In the genomic region with DNA sequence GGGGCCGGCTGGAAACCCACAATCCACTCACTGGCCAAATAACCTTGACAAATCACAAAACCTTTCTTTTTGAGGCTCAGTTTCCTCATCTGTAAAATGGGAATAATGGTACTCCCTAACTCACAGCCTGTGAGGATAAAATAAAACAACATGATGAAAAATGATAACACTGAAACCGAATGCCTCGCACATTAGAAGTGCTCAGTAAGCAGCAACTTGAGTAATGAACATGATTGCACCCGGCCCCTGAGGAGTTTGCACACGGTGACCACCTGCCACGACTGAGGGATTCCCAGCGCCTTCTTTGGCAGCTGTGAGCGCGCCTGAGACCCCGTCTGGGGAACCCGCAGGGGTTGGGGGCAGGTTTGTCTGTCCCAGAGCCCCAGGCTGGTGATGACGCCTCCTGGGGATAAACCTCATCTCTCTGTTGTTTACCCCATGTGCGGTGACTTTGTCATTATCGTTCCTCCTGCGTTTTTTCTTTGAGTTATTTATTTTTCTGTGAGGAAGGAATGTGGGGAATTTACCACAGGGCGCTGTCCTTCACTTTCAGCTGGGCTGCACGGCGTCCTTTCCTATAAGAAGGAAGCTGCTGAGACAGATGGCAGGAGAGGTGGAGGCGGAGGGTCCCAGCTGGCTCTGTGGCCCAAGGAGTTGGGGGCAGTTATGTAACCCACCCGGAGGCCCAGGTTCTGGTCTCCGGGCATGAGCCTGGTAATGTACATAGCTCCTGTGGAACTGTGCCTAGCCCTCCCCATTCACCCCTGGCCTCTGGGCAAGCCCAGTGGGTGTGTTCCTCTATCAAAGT, we compare ENCODE assay signal across 11 cellular contexts. TPM values are rescaled to one million over a fixed set of nuclear protein-coding genes. Genes with fewer than 3 reads are reported as not detected.
A peak's percentile ranks its signal among the peaks of the same experiment; 100 is the strongest.
DNase-seq lines count a peak whose midpoint lies in the region; ATAC-seq, FAIRE-seq and TF ChIP-seq lines count a peak whose summit lies in the region.
"Had no signal": no experiment of that assay in that cellular context is flagged by ENCODE, and none has a peak within 500 bp of the region (broad histone marks: within the 10 kb centered on the region; RNA-seq: fewer than 3 reads in every experiment).

No MANE protein-coding gene starts in this region.

- H3K9me3 Mint-ChIP-seq in WTC11, result no peaks in the 10 kb centered on the region
- no peaks in the 10 kb centered on the region for H3K9me3 Mint-ChIP-seq in activated CD8-positive, alpha-beta T cell treated with anti-CD3 and anti-CD28 coated beads for 36 hours

- no peaks in the 10 kb centered on the region for H3K27me3 ChIP-seq in HAP-1 (ENCODE audit: low read depth)
- no peaks in the 10 kb centered on the region for H3K27me3 ChIP-seq in right cardiac atrium (ENCODE audit: control insufficient read depth, insufficient read depth)
- H3K27me3 ChIP-seq in subcutaneous abdominal adipose tissue (ENCODE audit: control insufficient read depth in 5 of 5, insufficient read depth in 4 of 5, low read length in 5 of 5), result no peaks in the 10 kb centered on the region

- H3K4me3 ChIP-seq in HAP-1 (no peak overlapping the region; the same call in 1 of the 2 replicates), right cardiac atrium (ENCODE audit: low read length) (no peak overlapping the region), subcutaneous abdominal adipose tissue (ENCODE audit: low read depth in 1 of 5, low read length in 5 of 5) (no peak overlapping the region)

- H3K27me3 Mint-ChIP-seq in WTC11 (ENCODE audit: low read depth), result no peaks in the 10 kb centered on the region
- H3K27me3 Mint-ChIP-seq in activated CD8-positive, alpha-beta T cell treated with anti-CD3 and anti-CD28 coated beads for 36 hours, result peaks cover 13% of the 10 kb centered on the region

- TF ChIP-seq CTCF in WTC11 (IDR thresholded peaks at IDR 0.05), result no peak
- TF ChIP-seq CTCF in activated CD8-positive, alpha-beta T cell treated with anti-CD3 and anti-CD28 coated beads for 36 hours (IDR thresholded peaks at IDR 0.05), result no peak

- H3K36me3 Mint-ChIP-seq in WTC11, result no peaks in the 10 kb centered on the region
- no peaks in the 10 kb centered on the region for H3K36me3 Mint-ChIP-seq in activated CD8-positive, alpha-beta T cell treated with anti-CD3 and anti-CD28 coated beads for 36 hours (ENCODE audit: low read depth)

- DNase-seq in HAP-1 (ENCODE audit: low spot score in 2 of 2), result peak; percentile 68 to 69
- no peak for DNase-seq in WTC11 (ENCODE audit: low spot score)
- DNase-seq in right cardiac atrium, result peak in 2 of 3 donors; percentile 57 to 62
- DNase-seq in activated naive CD4-positive, alpha-beta T cell treated with anti-CD3 and anti-CD28 coated beads, Interleukin-2, amount 50 U/mL, for 16 hours, result no peak
- DNase-seq in frontal cortex (ENCODE audit: low spot score in 2 of 2), result no peak
- DNase-seq in activated CD8-positive, alpha-beta T cell treated with anti-CD3 and anti-CD28 coated beads for 36 hours, result no peak
- no peak for DNase-seq in SHP77 treated with DMSO at 0.1 percent for 48 hours (lab: John Stamatoyannopoulos, UW)
- DNase-seq: activated T-cell treated with anti-CD3 and anti-CD28 coated beads, Interleukin-2, amount 50 U/mL, for 48 hours; MM.1S had no signal

- WGBS in right cardiac atrium, result 55% methylated on average over 21 of the region's 21 CpGs

- CTCF ChIA-PET in WTC11 (lab: Charles Lee), result interaction anchor here (0.7 to 1.1 kb wide), 6 partner anchors 14 to 147 kb away, joined by 3 to 6 read pairs (median 4); no protein-coding TSS in a partner anchor
- CTCF ChIA-PET in activated CD8-positive, alpha-beta T cell treated with anti-CD3 and anti-CD28 coated beads for 36 hours (lab: Charles Lee), result interaction anchor here (1.0 kb wide), 1 partner anchor 76 kb away, joined by 3 read pairs; no protein-coding TSS in a partner anchor

- intact Hi-C loops in right cardiac atrium (cut with DNase I), result no loop called here
- intact Hi-C loops in activated CD8-positive, alpha-beta T cell treated with anti-CD3 and anti-CD28 coated beads for 36 hours (cut with micrococcal nuclease), result no loop called here

- ATAC-seq in WTC11 (peak; percentile 43), right cardiac atrium (no peak)
- ATAC-seq in activated CD8-positive, alpha-beta T cell treated with anti-CD3 and anti-CD28 coated beads for 36 hours, result no peak

- no peak overlapping the region for H3K27ac Mint-ChIP-seq in WTC11
- no peak overlapping the region for H3K27ac Mint-ChIP-seq in activated CD8-positive, alpha-beta T cell treated with anti-CD3 and anti-CD28 coated beads for 36 hours

- H3K36me3 ChIP-seq in HAP-1 (replicated peaks) (no peaks in the 10 kb centered on the region), subcutaneous abdominal adipose tissue (ENCODE audit: control insufficient read depth in 5 of 5, insufficient read depth in 5 of 5, low read length in 5 of 5) (peaks cover 0 to 10% (median 0%) of the 10 kb centered on the region in 5 donors)

- no peaks in the 10 kb centered on the region for H3K9me3 ChIP-seq in HAP-1
- no peaks in the 10 kb centered on the region for H3K9me3 ChIP-seq in right cardiac atrium (ENCODE audit: control insufficient read depth, low read length)
- H3K9me3 ChIP-seq in subcutaneous abdominal adipose tissue (ENCODE audit: control insufficient read depth in 5 of 5, low read length in 5 of 5), result no peaks in the 10 kb centered on the region

- in situ Hi-C loops in HAP-1 (cut with MboI; ENCODE audit: low sequenced_read_pairs), result no loop called here

- peak overlapping the region; percentile 82 for H3K27ac ChIP-seq in right cardiac atrium (ENCODE audit: low read length)
- H3K27ac ChIP-seq in subcutaneous abdominal adipose tissue (ENCODE audit: low read depth, low read length), result peak overlapping the region; percentile 98
- H3K27ac ChIP-seq: parathyroid adenoma had no signal

- no peak overlapping the region for H3K4me3 Mint-ChIP-seq in WTC11
- no peak overlapping the region for H3K4me3 Mint-ChIP-seq in activated CD8-positive, alpha-beta T cell treated with anti-CD3 and anti-CD28 coated beads for 36 hours

- POLR2A ChIA-PET in WTC11 (lab: Charles Lee), result interaction anchor here (0.6 kb wide), 1 partner anchor 10 kb away, joined by 3 read pairs; no protein-coding TSS in a partner anchor
- POLR2A ChIA-PET in activated CD8-positive, alpha-beta T cell treated with anti-CD3 and anti-CD28 coated beads for 36 hours (lab: Charles Lee), result no interaction called here

- peaks cover 8% of the 10 kb centered on the region for H3K4me1 ChIP-seq in HAP-1
- H3K4me1 ChIP-seq in right cardiac atrium (ENCODE audit: control insufficient read depth, insufficient read depth, low read length), result peaks cover 27% of the 10 kb centered on the region
- peaks cover 24 to 63% (median 60%) of the 10 kb centered on the region in 5 donors for H3K4me1 ChIP-seq in subcutaneous abdominal adipose tissue (ENCODE audit: control insufficient read depth in 5 of 5, insufficient read depth in 5 of 5, low read length in 5 of 5)

- H3K4me1 Mint-ChIP-seq in WTC11, result peaks cover 28% of the 10 kb centered on the region
- H3K4me1 Mint-ChIP-seq in activated CD8-positive, alpha-beta T cell treated with anti-CD3 and anti-CD28 coated beads for 36 hours (ENCODE audit: low read depth), result no peaks in the 10 kb centered on the region

- FAIRE-seq in frontal cortex (lab: Jason Lieb, UNC), result no peak

- H3K9ac ChIP-seq in subcutaneous abdominal adipose tissue (ENCODE audit: low read length in 5 of 5), result peak overlapping the region in 1 of 5 donors; percentile 25
- H3K9ac ChIP-seq: parathyroid adenoma had no signal

TF ChIP-seq in WTC11, 78 proteins besides CTCF, POLR2A, EP300 and RAD21:
- TF ChIP-seq GTF2I (CRISPR knock-in tag; conservative IDR thresholded peaks at IDR 0.05), result peak; percentile 73; the same call in 1 of the 2 replicates
- TF ChIP-seq FOXK1 (CRISPR knock-in tag; IDR thresholded peaks at IDR 0.05), result no peak

RNA-seq across cellular contexts. Expression of gene SYNPO, which starts 3.0 kb away (rescaled TPM):
- 2.1 to 2.7 TPM (median 2.6 TPM) in 3 replicates for total RNA-seq in WTC11 (2021)
- 100 to 1,000 TPM; 552 to 675 (median 584) TPM for total RNA-seq in right cardiac atrium
- 625 TPM for polyA plus RNA-seq in right cardiac atrium
- 3.7 TPM for total RNA-seq in frontal cortex
- total RNA-seq in activated CD8-positive, alpha-beta T cell treated with anti-CD3 and anti-CD28 coated beads for 36 hours, result under 1 TPM; 0.18 to 0.22 TPM

RNA-seq across cellular contexts. Expression of gene MYOZ3, which starts 23.6 kb away (rescaled TPM):
- total RNA-seq in WTC11 (2021), result 11.6 to 14.5 TPM (median 13.7 TPM) in 3 replicates
- 1 to 10 TPM; 4.0 to 9.3 (median 5.2) TPM for total RNA-seq in right cardiac atrium
- polyA plus RNA-seq in right cardiac atrium, result 3.3 TPM
- total RNA-seq in frontal cortex, result 3.7 TPM
- total RNA-seq in activated CD8-positive, alpha-beta T cell treated with anti-CD3 and anti-CD28 coated beads for 36 hours, result under 1 TPM; 0.11 to 0.20 TPM

Comparison
In these comparisons a context has a peak if more than half of its experiments do, and no peak if none do; other contexts are left out.
1. DNase-seq: peak in HAP-1 (2 of 2) and right cardiac atrium (2 of 3); none in WTC11 (single experiment), activated naive CD4-positive, alpha-beta T cell treated with anti-CD3 and anti-CD28 coated beads, Interleukin-2, amount 50 U/mL, for 16 hours (single experiment), frontal cortex (0 of 2), activated CD8-positive, alpha-beta T cell treated with anti-CD3 and anti-CD28 coated beads for 36 hours (single experiment) and SHP77 treated with DMSO at 0.1 percent for 48 hours (single experiment).
2. RNA of gene SYNPO, which starts 3.0 kb away (total RNA-seq): 552 to 675 TPM in right cardiac atrium; 3.7 TPM in frontal cortex (single experiment), 2.1 to 2.7 TPM in WTC11 and 0.18 to 0.22 TPM in activated CD8-positive, alpha-beta T cell treated with anti-CD3 and anti-CD28 coated beads for 36 hours; every median in the first group is over 100 times any median in the second.